15 cellular contexts compared by ENCODE assay signal in the genomic region with DNA sequence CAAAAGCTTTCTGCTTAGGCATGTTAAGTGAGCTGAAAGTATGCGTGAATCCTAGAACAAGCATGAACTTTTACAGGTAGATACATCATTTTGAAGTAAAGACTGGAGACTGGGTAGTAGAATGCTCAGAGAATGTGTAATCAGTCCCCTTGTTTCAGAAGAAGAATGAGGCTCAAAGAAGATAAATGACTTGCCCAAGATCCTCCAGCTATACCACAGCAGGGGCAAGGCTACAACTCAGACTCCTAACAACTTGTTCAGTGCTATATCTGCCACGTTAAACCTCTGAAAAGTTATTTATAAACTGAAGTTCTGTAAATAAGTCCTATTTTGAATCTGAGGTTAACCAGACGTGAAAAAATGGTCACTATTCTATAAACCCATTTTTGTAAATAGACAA. TPM values are rescaled to one million over a fixed set of nuclear protein-coding genes. Genes with fewer than 3 reads are reported as not detected.
DNase-seq lines count a peak whose midpoint lies in the region; ATAC-seq, FAIRE-seq and TF ChIP-seq lines count a peak whose summit lies in the region.
"Had no signal": no experiment of that assay in that cellular context is flagged by ENCODE, and none has a peak within 500 bp of the region (broad histone marks: within the 10 kb centered on the region; RNA-seq: fewer than 3 reads in every experiment).

No MANE protein-coding gene starts in this region.

- no peaks in the 10 kb centered on the region for H3K27me3 Mint-ChIP-seq in naive B cell

- no peak; the same call in 1 of the 2 replicates for TF ChIP-seq POLR2A in GM12892 (IDR thresholded peaks at IDR 0.05; ENCODE audit: low read depth, low read length)

- H3K79me2 ChIP-seq in OCI-LY3 (ENCODE audit: low read length), result peaks cover 99% of the 10 kb centered on the region

- TF ChIP-seq CTCF in OCI-LY3 (IDR thresholded peaks at IDR 0.05; ENCODE audit: low read depth, low read length), result no peak

- H3K27ac Mint-ChIP-seq in naive B cell, result peak overlapping the region; percentile 56 to 94 (median 88)

- H3K4me2 ChIP-seq in OCI-LY3 (ENCODE audit: low read length), result peak overlapping the region; percentile 56

- H3K4me3 Mint-ChIP-seq in naive B cell, result peak overlapping the region; percentile 93 to 100 (median 100)

- H3K27ac ChIP-seq in OCI-LY3 (ENCODE audit: low read length), result no peak overlapping the region

- H3K4me1 ChIP-seq in OCI-LY3 (ENCODE audit: low read length), result peaks cover 100% of the 10 kb centered on the region

- no peaks in the 10 kb centered on the region for H3K27me3 ChIP-seq in OCI-LY3 (ENCODE audit: low read depth, low read length)

- peaks cover 54 to 60% (median 59%) of the 10 kb centered on the region in 3 donors for H3K4me1 Mint-ChIP-seq in naive B cell

- ATAC-seq in GM21529 (IDR thresholded peaks at IDR 0.05; ENCODE audit: unreplicated experiment), result peak; percentile 31
- ATAC-seq in naive B cell (ENCODE audit: low read depth in 2 of 2), result no peak
- ATAC-seq in HG02970 (IDR thresholded peaks at IDR 0.05; ENCODE audit: low FRiP score, unreplicated experiment), result no peak
- ATAC-seq: HepG2, sciatic nerve had no signal

- H3K36me3 Mint-ChIP-seq in naive B cell, result peaks cover 49 to 50% of the 10 kb centered on the region in 2 donors

- H4K20me1 ChIP-seq in OCI-LY3 (ENCODE audit: insufficient read depth, low read length), result peaks cover 98% of the 10 kb centered on the region

- FAIRE-seq in GM12892 (lab: Jason Lieb, UNC), result peak; percentile 83
- FAIRE-seq: HepG2 had no signal

- no peak for DNase-seq in GM12892 (ENCODE audit: insufficient read length)
- DNase-seq in naive B cell, result no peak
- no peak for DNase-seq in 8988T
- DNase-seq in COLO829 (ENCODE audit: low spot score), result no peak
- no peak for DNase-seq in cerebellar nuclear complex (lab: John Stamatoyannopoulos, UW)
- DNase-seq: amniotic stem cell, GF-D8, GOT3, NCI-H510A, T-helper 9 cell had no signal

- no peak overlapping the region for H3K4me3 ChIP-seq in OCI-LY3 (ENCODE audit: low read length)

- H2AFZ ChIP-seq in OCI-LY3 (ENCODE audit: low read depth, low read length), result no peak overlapping the region

- no peaks in the 10 kb centered on the region for H3K9me3 ChIP-seq in OCI-LY3 (ENCODE audit: insufficient read depth, low read length)

- H3K9me3 Mint-ChIP-seq in naive B cell, result no peaks in the 10 kb centered on the region

- no peak overlapping the region for H3K9ac ChIP-seq in OCI-LY3 (ENCODE audit: low read length)

- H3K36me3 ChIP-seq in OCI-LY3 (replicated peaks; ENCODE audit: low read depth, low read length), result peaks cover 57% of the 10 kb centered on the region

RNA-seq across cellular contexts. Expression of a gene that starts 2.9 kb away (rescaled TPM):
- 25.6 TPM for polyA plus RNA-seq in GM12892 (2012; ENCODE audit: missing spikeins)
- polyA plus RNA-seq in naive B cell (ENCODE audit: low read depth in 6 of 6), result 100 to 1,000 TPM; 464 to 666 (median 484) TPM
